ENCODE assay signal across 8 cellular contexts in the genomic region with DNA sequence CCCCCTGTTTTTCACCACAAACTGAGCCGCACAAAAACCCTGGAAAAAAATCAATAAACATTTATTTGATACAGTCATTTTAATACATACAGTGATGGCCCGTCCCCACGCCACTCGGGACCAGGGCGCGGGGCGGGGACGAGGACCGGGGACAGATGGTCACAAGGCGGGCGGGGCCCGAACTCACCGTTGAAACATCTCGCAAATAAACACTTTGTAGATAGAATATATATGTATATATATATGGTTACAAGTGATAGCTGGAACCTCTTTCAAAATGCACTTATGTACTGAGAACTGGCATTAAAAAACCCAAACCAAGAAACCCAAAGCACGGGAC. TPM values are rescaled to one million over a fixed set of nuclear protein-coding genes. Genes with fewer than 3 reads are reported as not detected.
DNase-seq lines count a peak whose midpoint lies in the region; TF ChIP-seq lines count a peak whose summit lies in the region.

No MANE protein-coding gene starts in this region.

- intact Hi-C loops in activated CD4-positive, alpha-beta T cell treated with anti-CD3 and anti-CD28 coated beads, Interleukin-2, amount 10 ng/mL, durations not matched to agents 24 days and 14 days (cut with micrococcal nuclease) = loop anchor here (1.0 to 5.0 kb wide), 7 partner anchors 25 to 1019 kb away; partner anchors contain the start of genes ARFGAP1, ARFRP1, DNAJC5 and GID8
- intact Hi-C loops in ovary (cut with DNase I) = no loop called here

- no peak for DNase-seq in activated CD4-positive, alpha-beta T cell treated with anti-CD3 and anti-CD28 coated beads, Interleukin-2, amount 10 ng/mL, durations not matched to agents 24 days and 14 days
- no peak for DNase-seq in activated CD4-positive, alpha-beta T cell treated with anti-CD3 and anti-CD28 coated beads for 4 hours
- DNase-seq in LNCaP clone FGC (ENCODE audit: low read depth) (no peak), ovary (no peak), NCI-H526 (lab: John Stamatoyannopoulos, UW) (no peak), NCI-H1694 (lab: John Stamatoyannopoulos, UW) (no peak)
- no peak for DNase-seq in activated effector memory CD4-positive, alpha-beta T cell treated with Interleukin-2 at 50 U/mL for 16 hours

- no peaks in the 10 kb centered on the region for H3K27me3 Mint-ChIP-seq in activated CD4-positive, alpha-beta T cell treated with anti-CD3 and anti-CD28 coated beads, Interleukin-2, amount 10 ng/mL, durations not matched to agents 24 days and 14 days

- 0 to 1% (median 1%) methylated on average over 15 of the region's 15 CpGs for WGBS in ovary, 3 donors

- H3K27ac Mint-ChIP-seq in activated CD4-positive, alpha-beta T cell treated with anti-CD3 and anti-CD28 coated beads, Interleukin-2, amount 10 ng/mL, durations not matched to agents 24 days and 14 days = peak overlapping the region; percentile 87

- H3K9ac ChIP-seq in endocrine pancreas (ENCODE audit: control insufficient read depth, insufficient read depth, low read length) = peak overlapping the region; percentile 15

- H3K4me3 Mint-ChIP-seq in activated CD4-positive, alpha-beta T cell treated with anti-CD3 and anti-CD28 coated beads, Interleukin-2, amount 10 ng/mL, durations not matched to agents 24 days and 14 days = peak overlapping the region; percentile 85

- peak overlapping the region; percentile 90 for H3K4me3 ChIP-seq in LNCaP clone FGC (ENCODE audit: low read depth, low read length)
- no peak overlapping the region for H3K4me3 ChIP-seq in endocrine pancreas (ENCODE audit: control insufficient read depth, insufficient read depth, low read length)
- peak overlapping the region; percentile 58 for H3K4me3 ChIP-seq in ovary

- H3K9me3 ChIP-seq in endocrine pancreas (ENCODE audit: control insufficient read depth, low read length) = no peaks in the 10 kb centered on the region
- no peaks in the 10 kb centered on the region for H3K9me3 ChIP-seq in ovary

- peaks cover 14% of the 10 kb centered on the region for H3K36me3 Mint-ChIP-seq in activated CD4-positive, alpha-beta T cell treated with anti-CD3 and anti-CD28 coated beads, Interleukin-2, amount 10 ng/mL, durations not matched to agents 24 days and 14 days (ENCODE audit: low read depth)

- H3K9me3 Mint-ChIP-seq in activated CD4-positive, alpha-beta T cell treated with anti-CD3 and anti-CD28 coated beads, Interleukin-2, amount 10 ng/mL, durations not matched to agents 24 days and 14 days = no peaks in the 10 kb centered on the region

- H3K27ac ChIP-seq in ovary = peak overlapping the region in 1 of 2 donors; percentile 1

- TF ChIP-seq CTCF in LNCaP clone FGC (IDR thresholded peaks at IDR 0.05; ENCODE audit: control insufficient read depth, extremely low read depth, insufficient read depth) = no peak
- TF ChIP-seq CTCF in ovary (IDR thresholded peaks at IDR 0.05) = no peak

- TF ChIP-seq EP300 in ovary (IDR thresholded peaks at IDR 0.05) = no peak

- no peak for TF ChIP-seq POLR2A in ovary (IDR thresholded peaks at IDR 0.05)

- H3K36me3 ChIP-seq in endocrine pancreas (ENCODE audit: control insufficient read depth, insufficient read depth, low read length) (no peaks in the 10 kb centered on the region), ovary (no peaks in the 10 kb centered on the region)

- no peaks in the 10 kb centered on the region for H3K4me1 ChIP-seq in endocrine pancreas (ENCODE audit: control insufficient read depth, insufficient read depth, low read length)
- peaks cover 31% of the 10 kb centered on the region for H3K4me1 ChIP-seq in ovary (ENCODE audit: insufficient read depth)

- peaks cover 28% of the 10 kb centered on the region for H3K4me1 Mint-ChIP-seq in activated CD4-positive, alpha-beta T cell treated with anti-CD3 and anti-CD28 coated beads, Interleukin-2, amount 10 ng/mL, durations not matched to agents 24 days and 14 days

- H3K27me3 ChIP-seq in endocrine pancreas (ENCODE audit: control insufficient read depth, insufficient read depth, low read length) (no peaks in the 10 kb centered on the region), ovary (no peaks in the 10 kb centered on the region)

RNA-seq across cellular contexts. Expression of gene UCKL1, which starts 0.4 kb away (rescaled TPM):
- total RNA-seq in activated CD4-positive, alpha-beta T cell treated with anti-CD3 and anti-CD28 coated beads, Interleukin-2, amount 10 ng/mL, durations not matched to agents 24 days and 14 days = 48.1 and 49.5 TPM in 2 replicates
- total RNA-seq in ovary = 10 to 100 TPM; 32.0 to 58.6 (median 47.0) TPM
- polyA plus RNA-seq in ovary = 10 to 100 TPM in 1 of 2 donors, 1 to 10 TPM in 1; 6.6 to 54.4 TPM

RNA-seq across cellular contexts. Expression of gene ZNF512B, which starts 13.1 kb away (rescaled TPM):
- total RNA-seq in activated CD4-positive, alpha-beta T cell treated with anti-CD3 and anti-CD28 coated beads, Interleukin-2, amount 10 ng/mL, durations not matched to agents 24 days and 14 days = 26.0 and 26.9 TPM in 2 replicates
- 10 to 100 TPM in 5 of 7 donors, 1 to 10 TPM in 2; 6.3 to 24.7 (median 22.3) TPM for total RNA-seq in ovary
- 10 to 100 TPM in 1 of 2 donors, 1 to 10 TPM in 1; 2.5 to 14.0 TPM for polyA plus RNA-seq in ovary

RNA-seq across cellular contexts. Expression of gene SAMD10, which starts 22.8 kb away (rescaled TPM):
- total RNA-seq in activated CD4-positive, alpha-beta T cell treated with anti-CD3 and anti-CD28 coated beads, Interleukin-2, amount 10 ng/mL, durations not matched to agents 24 days and 14 days = 34.4 and 37.5 TPM in 2 replicates
- 1 to 10 TPM in 2 of 7 donors, under 1 TPM in 5; 0.20 to 3.1 (median 0.65) TPM for total RNA-seq in ovary
- under 1 TPM; 0.27 to 0.50 TPM for polyA plus RNA-seq in ovary

RNA-seq across cellular contexts. Expression of gene PRPF6, which starts 24.3 kb away (rescaled TPM):
- total RNA-seq in activated CD4-positive, alpha-beta T cell treated with anti-CD3 and anti-CD28 coated beads, Interleukin-2, amount 10 ng/mL, durations not matched to agents 24 days and 14 days = 79.5 and 81.3 TPM in 2 replicates
- total RNA-seq in ovary = 10 to 100 TPM; 46.5 to 84.9 (median 73.4) TPM
- 10 to 100 TPM; 60.0 to 61.6 TPM for polyA plus RNA-seq in ovary
